Comparison of ENCODE assay signal across 8 cellular contexts in genomic region chr17:77372444-77373297, GRCh38.
DNase-seq lines count a peak whose midpoint lies in the region; ATAC-seq, FAIRE-seq and TF ChIP-seq lines count a peak whose summit lies in the region.

No MANE protein-coding gene starts in this region.

- H3K36me3 ChIP-seq in A673 (ENCODE audit: insufficient read depth, low read length, poor library complexity, severe bottlenecking): no peaks in the 10 kb centered on the region
- H3K36me3 ChIP-seq in K562 (ENCODE audit: control insufficient read depth, insufficient read depth, low read length): no peaks in the 10 kb centered on the region; the same call in 2 of the 3 replicates
- H3K36me3 ChIP-seq in iPS DF 6.9 (ENCODE audit: control insufficient read depth, insufficient read depth, low read length): no peaks in the 10 kb centered on the region
- no peaks in the 10 kb centered on the region for H3K36me3 ChIP-seq in sigmoid colon

- peak overlapping the region; percentile 87 for H3K27ac Mint-ChIP-seq in T-helper 1 cell treated with Interleukin-12 subunit alpha and Interleukin-12 subunit beta and Interleukin-4 antibody, amounts not matched to agents 30 μg/mL and 1 μg/mL, for 36 hours

- H3K4me2 ChIP-seq in K562 (ENCODE audit: insufficient read depth, low read length): peak overlapping the region; percentile 82

- H3K9me1 ChIP-seq in K562 (ENCODE audit: control insufficient read depth, insufficient read depth, low read length): peaks cover 9% of the 10 kb centered on the region

- peaks cover 42% of the 10 kb centered on the region for H3K4me1 Mint-ChIP-seq in T-helper 1 cell treated with Interleukin-12 subunit alpha and Interleukin-12 subunit beta and Interleukin-4 antibody, amounts not matched to agents 30 μg/mL and 1 μg/mL, for 36 hours (ENCODE audit: low read depth)

- intact Hi-C loops in A673 (cut with micrococcal nuclease; ENCODE audit: unreplicated experiment): loop anchor here (5.0 kb wide), 1 partner anchor 40 kb away; no protein-coding TSS in a partner anchor
- intact Hi-C loops in K562 (cut with micrococcal nuclease): loop anchor here (5.0 kb wide), 2 partner anchors 40 to 55 kb away; no protein-coding TSS in a partner anchor
- intact Hi-C loops in sigmoid colon (cut with DNase I): loop anchor here (2.0 to 5.0 kb wide), 3 partner anchors 40 to 105 kb away; no protein-coding TSS in a partner anchor

- H3K9me3 ChIP-seq in A673 (ENCODE audit: low read depth, low read length, poor library complexity, severe bottlenecking) (no peaks in the 10 kb centered on the region), K562 (replicated peaks; ENCODE audit: control insufficient read depth, insufficient read depth, low read depth, low read length) (no peaks in the 10 kb centered on the region), iPS DF 6.9 (ENCODE audit: control insufficient read depth, insufficient read depth, low read length) (no peaks in the 10 kb centered on the region), sigmoid colon (no peaks in the 10 kb centered on the region)

- no peaks in the 10 kb centered on the region for H3K27me3 Mint-ChIP-seq in T-helper 1 cell treated with Interleukin-12 subunit alpha and Interleukin-12 subunit beta and Interleukin-4 antibody, amounts not matched to agents 30 μg/mL and 1 μg/mL, for 36 hours (ENCODE audit: low read depth)

- peak; percentile 73 for FAIRE-seq in K562 (lab: Jason Lieb, UNC)

- in situ Hi-C loops in GM18951 (cut with MboI; ENCODE audit: low sequenced_read_pairs, unreplicated experiment) (no loop called here), K562 (cut with MboI) (no loop called here)

- CTCF ChIA-PET in A673 (lab: Charles Lee): no interaction called here
- CTCF ChIA-PET in K562 (lab: Yijun Ruan, JAX; ENCODE audit: low intra/inter-chr PET ratio): interaction anchor here (0.9 kb wide), 1 partner anchor 41 kb away, joined by 3 read pairs; no protein-coding TSS in a partner anchor

- H3K4me3 ChIP-seq in A673 (ENCODE audit: low read depth, low read length, poor library complexity, severe bottlenecking) (peak overlapping the region; percentile 95), K562 (peak overlapping the region; percentile 52), iPS DF 6.9 (ENCODE audit: low read length) (peak overlapping the region; percentile 92; the same call in 1 of the 2 replicates), sigmoid colon (peak overlapping the region; percentile 83 to 99 (median 89))

- H3K27ac ChIP-seq in A673 (ENCODE audit: low read depth, low read length, poor library complexity, severe bottlenecking) (peak overlapping the region; percentile 95), K562 (ENCODE audit: extremely low read depth, low read depth, low read length) (peak overlapping the region; percentile 66), iPS DF 6.9 (ENCODE audit: low read length) (no peak overlapping the region), sigmoid colon (peak overlapping the region; percentile 95 to 99 (median 99))

- H3K36me3 Mint-ChIP-seq in T-helper 1 cell treated with Interleukin-12 subunit alpha and Interleukin-12 subunit beta and Interleukin-4 antibody, amounts not matched to agents 30 μg/mL and 1 μg/mL, for 36 hours (ENCODE audit: low read depth): peaks cover 20% of the 10 kb centered on the region

- H3K4me1 ChIP-seq in A673 (ENCODE audit: insufficient read depth, low read length, poor library complexity, severe bottlenecking): peaks cover 54% of the 10 kb centered on the region
- H3K4me1 ChIP-seq in K562 (replicated peaks in 1 of 2; ENCODE audit: control insufficient read depth in 2 of 2, insufficient read depth in 2 of 2, low read length in 2 of 2): peaks cover 57 to 73% of the 10 kb centered on the region in 2 experiments
- peaks cover 23% of the 10 kb centered on the region for H3K4me1 ChIP-seq in iPS DF 6.9 (ENCODE audit: control insufficient read depth, insufficient read depth, low read length)
- peaks cover 0 to 68% (median 58%) of the 10 kb centered on the region in 4 donors for H3K4me1 ChIP-seq in sigmoid colon

- peak overlapping the region; percentile 80 for H3K4me3 Mint-ChIP-seq in T-helper 1 cell treated with Interleukin-12 subunit alpha and Interleukin-12 subunit beta and Interleukin-4 antibody, amounts not matched to agents 30 μg/mL and 1 μg/mL, for 36 hours

- no peak for TF ChIP-seq EP300 in K562 (IDR thresholded peaks at IDR 0.05; ENCODE audit: low read length)
- TF ChIP-seq EP300 in sigmoid colon (IDR thresholded peaks at IDR 0.05): no peak

- H3K79me2 ChIP-seq in K562 (ENCODE audit: control insufficient read depth, insufficient read depth, low read length): peaks cover 94% of the 10 kb centered on the region

- 3% methylated on average over 34 of the region's 64 CpGs for WGBS in K562 (ENCODE audit: insufficient coverage, low coverage, missing lambda C conversion rate)
- WGBS in iPS DF 6.9 (ENCODE audit: insufficient coverage, insufficient read length): no CpG with 5 or more reads among the region's 64 CpGs
- WGBS in sigmoid colon, 2 donors: 1 to 2% methylated on average over 64 of the region's 64 CpGs

- H3K27me3 ChIP-seq in A673 (replicated peaks; ENCODE audit: insufficient read depth, low read depth, low read length, poor library complexity) (no peaks in the 10 kb centered on the region), K562 (ENCODE audit: control insufficient read depth in 2 of 2, insufficient read depth in 2 of 2, low read length in 2 of 2) (no peaks in the 10 kb centered on the region), iPS DF 6.9 (ENCODE audit: control insufficient read depth, insufficient read depth, low read length) (no peaks in the 10 kb centered on the region), sigmoid colon (no peaks in the 10 kb centered on the region)

- H4K20me1 ChIP-seq in K562 (replicated peaks; ENCODE audit: control insufficient read depth, insufficient read depth, low read length): peaks cover 66% of the 10 kb centered on the region

- no peaks in the 10 kb centered on the region for H3K9me3 Mint-ChIP-seq in T-helper 1 cell treated with Interleukin-12 subunit alpha and Interleukin-12 subunit beta and Interleukin-4 antibody, amounts not matched to agents 30 μg/mL and 1 μg/mL, for 36 hours

- BruUV-seq in A673 (replicated peaks; lab: Mats Ljungman, UMichigan) (no TSS peak), K562 (replicated peaks; lab: Mats Ljungman, UMichigan) (no TSS peak)

- H3K9ac ChIP-seq in K562 (ENCODE audit: insufficient read depth in 1 of 2, low read depth in 2 of 2, low read length in 2 of 2): peak overlapping the region; percentile 37 to 86; a peak in 3 of 4 replicates

- no peak for TF ChIP-seq RAD21 in K562 (CRISPR knock-in tag; conservative IDR thresholded peaks at IDR 0.05 in 1 of 2, IDR thresholded peaks at IDR 0.05 in 1 of 2)

- peak overlapping the region; percentile 37; the same call in 1 of the 2 replicates for H2AFZ ChIP-seq in K562 (ENCODE audit: low read depth, low read length)

- ATAC-seq in K562: peak; percentile 88

- no peak for TF ChIP-seq CTCF in A673 (conservative IDR thresholded peaks at IDR 0.05; ENCODE audit: low read depth, low read length)
- TF ChIP-seq CTCF in K562 (IDR thresholded peaks at IDR 0.05 in 2 of 3, conservative IDR thresholded peaks at IDR 0.05 in 1 of 3; ENCODE audit: insufficient read depth in 2 of 3, low read depth in 1 of 3, low read length in 3 of 3): no peak
- TF ChIP-seq CTCF in sigmoid colon (IDR thresholded peaks at IDR 0.05): no peak

- TF ChIP-seq POLR2A in GM18951 (IDR thresholded peaks at IDR 0.05; ENCODE audit: extremely low read depth, insufficient read depth, insufficient read length) (peak; percentile 26), K562 (conservative IDR thresholded peaks at IDR 0.05) (no peak; the same call in 1 of the 2 replicates), sigmoid colon (IDR thresholded peaks at IDR 0.05) (peak in 1 of 2 donors; percentile 17)

- DNase-seq in A673 (ENCODE audit: low spot score) (peak; percentile 91), HuH-7.5 (ENCODE audit: low spot score) (peak; percentile 80), K562 (ENCODE audit: extremely low read depth in 1 of 4, low spot score in 3 of 4) (peak; percentile 89 to 95 (median 93)), iPS DF 6.9 (ENCODE audit: low read depth, low spot score) (no peak), sigmoid colon (peak; percentile 95), NCI-H2107 treated with DMSO at 0.1 percent for 48 hours (lab: John Stamatoyannopoulos, UW; ENCODE audit: unreplicated experiment) (no peak)

- POLR2A ChIA-PET in A673 (lab: Charles Lee; ENCODE audit: low non-redundant PET) (no interaction called here), K562 (lab: Yijun Ruan, JAX) (interaction anchor here (0.6 to 0.9 kb wide), 2 partner anchors 16 to 50 kb away, joined by 3 to 4 read pairs; no protein-coding TSS in a partner anchor)

TF ChIP-seq in K562, 482 proteins besides CTCF, POLR2A, EP300 and RAD21 (continues in another document):
- TF ChIP-seq ZBTB12 (CRISPR knock-in tag; IDR thresholded peaks at IDR 0.05) (no peak), HNRNPL (IDR thresholded peaks at IDR 0.05; ENCODE audit: low read depth, low read length) (peak; percentile 16; the same call in 1 of the 2 replicates), ETV1 (tag; conservative IDR thresholded peaks at IDR 0.05; ENCODE audit: low read depth) (peak; percentile 56; the same call in 1 of the 2 replicates), ZNF830 (CRISPR knock-in tag; IDR thresholded peaks at IDR 0.05) (no peak), HNRNPK (IDR thresholded peaks at IDR 0.05; ENCODE audit: low read depth, low read length, poor library complexity, severe bottlenecking) (no peak), TRIM24 (IDR thresholded peaks at IDR 0.05) (no peak), POLR2G (IDR thresholded peaks at IDR 0.05; ENCODE audit: low read depth, low read length) (peak; percentile 39; the same call in 1 of the 2 replicates), LARP7 (IDR thresholded peaks at IDR 0.05) (no peak)

Comparison
In these comparisons a context has a peak if more than half of its experiments do, and no peak if none do; other contexts are left out.
1. DNase-seq: peak in A673 (single experiment), HuH-7.5 (single experiment), K562 (4 of 4) and sigmoid colon (single experiment); none in iPS DF 6.9 (single experiment) and NCI-H2107 treated with DMSO at 0.1 percent for 48 hours (single experiment).
2. Peak in every context shown above with its lines, with median percentiles within 50 percentile points of each other: H3K4me3 ChIP-seq.